In the genomic region with DNA sequence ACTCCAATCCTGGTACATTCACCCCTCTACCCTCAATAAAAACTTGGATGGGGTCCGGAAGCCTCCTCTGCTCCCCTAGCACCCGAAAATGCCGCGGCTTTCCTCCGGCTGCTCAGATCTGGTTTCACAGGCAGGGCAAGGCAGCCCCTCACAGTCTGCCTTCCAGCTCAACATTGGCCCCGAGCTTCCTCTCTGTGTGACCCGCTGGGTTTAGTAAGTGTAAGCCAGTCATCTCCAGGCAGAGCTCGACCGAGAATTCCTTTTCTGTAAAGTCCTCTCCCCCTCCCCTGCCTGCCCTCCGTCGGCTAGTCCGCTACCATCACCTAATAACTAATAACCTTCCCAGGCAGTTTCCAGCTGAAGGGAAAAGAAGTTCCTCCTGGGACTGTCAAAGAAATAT, we compare ENCODE assay signal across 12 cellular contexts. TPM values are rescaled to one million over a fixed set of nuclear protein-coding genes. Genes with fewer than 3 reads are reported as not detected.
DNase-seq lines count a peak whose midpoint lies in the region; ATAC-seq and TF ChIP-seq lines count a peak whose summit lies in the region.
"Had no signal": no experiment of that assay in that cellular context is flagged by ENCODE, and none has a peak within 500 bp of the region (broad histone marks: within the 10 kb centered on the region; RNA-seq: fewer than 3 reads in every experiment).

No MANE protein-coding gene starts in this region.

- DNase-seq in Daoy (ENCODE audit: low read depth) (peak; percentile 65), adrenal gland (peak in 2 of 7 donors; percentile 31 to 46), hepatocyte (ENCODE audit: low spot score) (no peak), psoas muscle (no peak), hepatic stellate cell (ENCODE audit: low spot score) (no peak), GM20000 (ENCODE audit: low spot score) (no peak)
- DNase-seq in activated T-cell treated with anti-CD3 and anti-CD28 coated beads, Interleukin-2, amount 50 U/mL, for 48 hours: no peak
- DNase-seq: pancreas, T-cell had no signal

- ATAC-seq in psoas muscle: peak in 1 of 4 donors; percentile 30
- no peak for ATAC-seq in GM18907 (IDR thresholded peaks at IDR 0.05; ENCODE audit: unreplicated experiment)
- ATAC-seq: K562, T-cell had no signal

- 2 to 8% (median 5%) methylated on average over 12 of the region's 12 CpGs for WGBS in adrenal gland, 4 donors
- WGBS in hepatocyte (ENCODE audit: low lambda C conversion rate, missing lambda C conversion rate): 7% methylated on average over 12 of the region's 12 CpGs
- WGBS in psoas muscle, 3 donors: 7 to 13% (median 12%) methylated on average over 12 of the region's 12 CpGs

- H3K4me1 ChIP-seq in adrenal gland (replicated peaks in 1 of 2) (peaks cover 3 to 11% of the 10 kb centered on the region in 2 donors), hepatocyte (ENCODE audit: insufficient read depth) (peaks cover 3% of the 10 kb centered on the region), psoas muscle (no peaks in the 10 kb centered on the region)
- H3K4me1 ChIP-seq: pancreas had no signal

- no peak overlapping the region for H2AFZ ChIP-seq in hepatocyte

- H3K36me3 ChIP-seq in adrenal gland (replicated peaks in 1 of 2) (no peaks in the 10 kb centered on the region), hepatocyte (replicated peaks; ENCODE audit: insufficient read depth, low read depth) (no peaks in the 10 kb centered on the region), psoas muscle (ENCODE audit: insufficient read depth in 1 of 2, low read depth in 1 of 2) (no peaks in the 10 kb centered on the region)
- H3K36me3 ChIP-seq: pancreas had no signal

- H3K4me3 ChIP-seq in adrenal gland (peak overlapping the region in 2 of 4 donors; percentile 32 to 55), hepatocyte (peak overlapping the region; percentile 28), psoas muscle (peak overlapping the region; percentile 51)
- H3K4me3 ChIP-seq: K562 had no signal

- TF ChIP-seq CTCF in adrenal gland (IDR thresholded peaks at IDR 0.05): no peak
- TF ChIP-seq CTCF in hepatocyte (IDR thresholded peaks at IDR 0.05; ENCODE audit: poor library complexity): no peak
- no peak for TF ChIP-seq CTCF in psoas muscle (IDR thresholded peaks at IDR 0.05)
- TF ChIP-seq CTCF in GM20000 (IDR thresholded peaks at IDR 0.05; ENCODE audit: extremely low read depth, missing control alignments): no peak

- H3K27me3 ChIP-seq in adrenal gland: no peaks in the 10 kb centered on the region
- H3K27me3 ChIP-seq in hepatocyte: peaks cover 30% of the 10 kb centered on the region
- peaks cover 0 to 46% (median 6%) of the 10 kb centered on the region in 3 donors for H3K27me3 ChIP-seq in psoas muscle (ENCODE audit: insufficient read depth in 3 of 3, low read length in 2 of 3)

- no peaks in the 10 kb centered on the region for H3K9me2 ChIP-seq in hepatocyte (replicated peaks; ENCODE audit: insufficient read depth)

- peak overlapping the region in 3 of 5 donors; percentile 27 to 67 (median 60) for H3K27ac ChIP-seq in adrenal gland
- peak overlapping the region; percentile 81 for H3K27ac ChIP-seq in hepatocyte
- H3K27ac ChIP-seq in psoas muscle: peak overlapping the region; percentile 23

- peaks cover 19% of the 10 kb centered on the region for H3K79me2 ChIP-seq in hepatocyte

- H3K9me3 ChIP-seq in adrenal gland (replicated peaks in 1 of 3): no peaks in the 10 kb centered on the region
- H3K9me3 ChIP-seq in hepatocyte (ENCODE audit: low read depth): no peaks in the 10 kb centered on the region
- no peaks in the 10 kb centered on the region for H3K9me3 ChIP-seq in psoas muscle
- H3K9me3 ChIP-seq: pancreas had no signal

- intact Hi-C loops in adrenal gland (cut with DNase I) (no loop called here), psoas muscle (cut with DNase I) (no loop called here)

- peak overlapping the region; percentile 70 for H3K4me2 ChIP-seq in hepatocyte

- no peaks in the 10 kb centered on the region for H4K20me1 ChIP-seq in hepatocyte (ENCODE audit: insufficient read depth, poor library complexity, severe bottlenecking)

- TF ChIP-seq POLR2A in adrenal gland (IDR thresholded peaks at IDR 0.05): peak in 1 of 2 donors; percentile 27

RNA-seq across cellular contexts. Expression of gene INHBA, which starts 3.4 kb away (rescaled TPM):
- 84.7 and 102 TPM in 2 replicates for total RNA-seq in Daoy (2014; rRNA removed; shearing (Covaris generic))
- 1 to 10 TPM in 4 of 8 donors, under 1 TPM in 4; 0.35 to 4.1 (median 1.0) TPM for total RNA-seq in adrenal gland
- 1 to 10 TPM in 1 of 3 donors, under 1 TPM in 2; 0.71 to 1.4 (median 0.95) TPM for polyA plus RNA-seq in adrenal gland
- total RNA-seq in hepatocyte: 8.2 and 10.8 TPM in 2 replicates
- 7.0 and 9.4 TPM in 2 replicates for polyA plus RNA-seq in hepatocyte
- under 1 TPM; 0.12 to 0.49 (median 0.29) TPM for total RNA-seq in psoas muscle
- polyA plus RNA-seq in psoas muscle: under 1 TPM; 0.05 to 0.15 (median 0.09) TPM
- total RNA-seq: G401 had no signal
- polyA plus RNA-seq: K562 had no signal

Comparison
In these comparisons a context has a peak if more than half of its experiments do, and no peak if none do; other contexts are left out.
1. H3K27ac ChIP-seq: peak in every context shown above with its lines; median percentile 81 in hepatocyte; 60 in adrenal gland; 23 in psoas muscle.